ENCODE assay signal across 8 cellular contexts in the genomic region with DNA sequence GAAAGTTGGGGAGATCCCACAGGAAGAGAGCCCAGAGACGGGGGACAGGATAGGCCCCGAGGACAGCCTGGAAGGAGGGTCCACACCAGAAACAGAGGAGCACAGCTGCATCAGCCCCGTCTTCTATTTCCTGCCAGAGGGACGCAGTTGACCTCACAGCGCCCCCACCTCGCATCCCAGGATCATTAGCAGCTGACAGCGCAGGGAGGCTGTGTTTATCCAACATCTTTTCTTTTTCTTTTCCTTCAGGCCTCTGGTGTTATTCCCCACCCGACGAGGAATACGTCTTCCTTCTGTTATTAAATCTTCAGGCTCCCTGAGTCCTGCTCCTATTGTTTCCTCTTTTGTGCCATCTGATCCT.
DNase-seq lines count a peak whose midpoint lies in the region; ATAC-seq and TF ChIP-seq lines count a peak whose summit lies in the region.

No MANE protein-coding gene starts in this region.

- no peak for DNase-seq in natural killer cell treated with Interleukin-12 subunit alpha and Interleukin-12 subunit beta and Interleukin-15 and Interleukin-18, amount 100 ng/mL, for 72 hours (ENCODE audit: low spot score)
- no peak for DNase-seq in natural killer cell
- no peak for DNase-seq in activated CD4-positive, alpha-beta memory T cell treated with anti-CD3 and anti-CD28 coated beads for 36 hours
- DNase-seq in right cardiac atrium: peak; percentile 17 to 61 (median 54)
- no peak for DNase-seq in GM19238 (ENCODE audit: insufficient read length, low spot score)
- DNase-seq in GM20000 (ENCODE audit: low spot score): no peak

- intact Hi-C loops in natural killer cell (cut with micrococcal nuclease) (no loop called here), right cardiac atrium (cut with DNase I) (no loop called here)
- intact Hi-C loops in activated CD4-positive, alpha-beta memory T cell treated with anti-CD3 and anti-CD28 coated beads for 36 hours (cut with micrococcal nuclease): no loop called here

- H3K4me3 Mint-ChIP-seq in natural killer cell treated with Interleukin-12 subunit alpha and Interleukin-12 subunit beta and Interleukin-15 and Interleukin-18, amount 100 ng/mL, for 72 hours: peak overlapping the region; percentile 2
- H3K4me3 Mint-ChIP-seq in natural killer cell: no peak overlapping the region
- H3K4me3 Mint-ChIP-seq in activated CD4-positive, alpha-beta memory T cell treated with anti-CD3 and anti-CD28 coated beads for 36 hours: peak overlapping the region; percentile 53

- H3K4me3 ChIP-seq in right cardiac atrium (ENCODE audit: low read length) (peak overlapping the region; percentile 56), skin epidermis (peak overlapping the region in 5 of 7 experiments; percentile 15 to 32 (median 25))

- H3K27ac ChIP-seq in right cardiac atrium (ENCODE audit: low read length) (no peak overlapping the region), skin epidermis (peak overlapping the region in 7 of 21 experiments; percentile 22 to 73 (median 42))

- no peak overlapping the region for H3K27ac Mint-ChIP-seq in natural killer cell treated with Interleukin-12 subunit alpha and Interleukin-12 subunit beta and Interleukin-15 and Interleukin-18, amount 100 ng/mL, for 72 hours
- no peak overlapping the region for H3K27ac Mint-ChIP-seq in natural killer cell
- H3K27ac Mint-ChIP-seq in activated CD4-positive, alpha-beta memory T cell treated with anti-CD3 and anti-CD28 coated beads for 36 hours: no peak overlapping the region

- CTCF ChIA-PET in activated CD4-positive, alpha-beta memory T cell treated with anti-CD3 and anti-CD28 coated beads for 36 hours (lab: Charles Lee): interaction anchor here (0.6 to 1.2 kb wide), 4 partner anchors 35 to 888 kb away, joined by 3 to 4 read pairs (median 3); no protein-coding TSS in a partner anchor

- POLR2A ChIA-PET in activated CD4-positive, alpha-beta memory T cell treated with anti-CD3 and anti-CD28 coated beads for 36 hours (lab: Charles Lee): no interaction called here

- TF ChIP-seq CTCF in natural killer cell (IDR thresholded peaks at IDR 0.05): no peak
- TF ChIP-seq CTCF in GM20000 (IDR thresholded peaks at IDR 0.05; ENCODE audit: extremely low read depth, missing control alignments): no peak

- ATAC-seq in natural killer cell treated with Interleukin-12 subunit alpha and Interleukin-12 subunit beta and Interleukin-15 and Interleukin-18, amount 100 ng/mL, for 72 hours: no peak
- ATAC-seq in natural killer cell (no peak), HG02943 (IDR thresholded peaks at IDR 0.05; ENCODE audit: low read depth, unreplicated experiment) (peak; percentile 42), right cardiac atrium (peak; percentile 46 to 60)

- no peaks in the 10 kb centered on the region for H3K27me3 ChIP-seq in right cardiac atrium (ENCODE audit: control insufficient read depth, insufficient read depth)

- H3K36me3 Mint-ChIP-seq in natural killer cell treated with Interleukin-12 subunit alpha and Interleukin-12 subunit beta and Interleukin-15 and Interleukin-18, amount 100 ng/mL, for 72 hours: no peaks in the 10 kb centered on the region
- H3K36me3 Mint-ChIP-seq in natural killer cell: no peaks in the 10 kb centered on the region
- no peaks in the 10 kb centered on the region for H3K36me3 Mint-ChIP-seq in activated CD4-positive, alpha-beta memory T cell treated with anti-CD3 and anti-CD28 coated beads for 36 hours

- H3K4me1 ChIP-seq in right cardiac atrium (ENCODE audit: control insufficient read depth, insufficient read depth, low read length): no peaks in the 10 kb centered on the region

- H3K9me3 Mint-ChIP-seq in natural killer cell treated with Interleukin-12 subunit alpha and Interleukin-12 subunit beta and Interleukin-15 and Interleukin-18, amount 100 ng/mL, for 72 hours: no peaks in the 10 kb centered on the region
- no peaks in the 10 kb centered on the region for H3K9me3 Mint-ChIP-seq in natural killer cell
- no peaks in the 10 kb centered on the region for H3K9me3 Mint-ChIP-seq in activated CD4-positive, alpha-beta memory T cell treated with anti-CD3 and anti-CD28 coated beads for 36 hours

- no peaks in the 10 kb centered on the region for H3K9me3 ChIP-seq in right cardiac atrium (ENCODE audit: control insufficient read depth, low read length)

- peaks cover 17 to 42% of the 10 kb centered on the region in 2 donors for H3K27me3 Mint-ChIP-seq in natural killer cell treated with Interleukin-12 subunit alpha and Interleukin-12 subunit beta and Interleukin-15 and Interleukin-18, amount 100 ng/mL, for 72 hours
- H3K27me3 Mint-ChIP-seq in natural killer cell (ENCODE audit: low read depth in 2 of 2): peaks cover 7 to 27% of the 10 kb centered on the region in 2 donors
- peaks cover 31% of the 10 kb centered on the region for H3K27me3 Mint-ChIP-seq in activated CD4-positive, alpha-beta memory T cell treated with anti-CD3 and anti-CD28 coated beads for 36 hours

- 4% methylated on average over 10 of the region's 10 CpGs for WGBS in right cardiac atrium

- H3K4me1 Mint-ChIP-seq in natural killer cell treated with Interleukin-12 subunit alpha and Interleukin-12 subunit beta and Interleukin-15 and Interleukin-18, amount 100 ng/mL, for 72 hours (ENCODE audit: low read depth in 2 of 2): peaks cover 6 to 9% of the 10 kb centered on the region in 2 donors
- peaks cover 9 to 15% of the 10 kb centered on the region in 2 donors for H3K4me1 Mint-ChIP-seq in natural killer cell
- peaks cover 16% of the 10 kb centered on the region for H3K4me1 Mint-ChIP-seq in activated CD4-positive, alpha-beta memory T cell treated with anti-CD3 and anti-CD28 coated beads for 36 hours (ENCODE audit: low read depth)

Comparison
In these comparisons a context has a peak if more than half of its experiments do, and no peak if none do; other contexts are left out.
1. ATAC-seq: peak in HG02943 (single experiment) and right cardiac atrium (2 of 2); none in natural killer cell treated with Interleukin-12 subunit alpha and Interleukin-12 subunit beta and Interleukin-15 and Interleukin-18, amount 100 ng/mL, for 72 hours (0 of 2) and natural killer cell (0 of 3).
2. DNase-seq: peak in right cardiac atrium (3 of 3); none in natural killer cell treated with Interleukin-12 subunit alpha and Interleukin-12 subunit beta and Interleukin-15 and Interleukin-18, amount 100 ng/mL, for 72 hours (single experiment), natural killer cell (single experiment), activated CD4-positive, alpha-beta memory T cell treated with anti-CD3 and anti-CD28 coated beads for 36 hours (single experiment), GM19238 (single experiment) and GM20000 (single experiment).